ENCODE assay signal across 40 cellular contexts in genomic region chr3:165170236-165170635, GRCh38. TPM values are rescaled to one million over a fixed set of nuclear protein-coding genes. Genes with fewer than 3 reads are reported as not detected.
"Had no signal": no experiment of that assay in that cellular context is flagged by ENCODE, and none has a peak within 500 bp of the region (broad histone marks: within the 10 kb centered on the region; RNA-seq: fewer than 3 reads in every experiment).

No MANE protein-coding gene starts in this region.

- H3K4me3 ChIP-seq: adrenal gland, ascending aorta, body of pancreas, breast epithelium, cardiac muscle cell had no signal

- H3K36me3 ChIP-seq: adrenal gland, ascending aorta, brain microvascular endothelial cell, breast epithelium, cardiac muscle cell had no signal

- H3K27ac ChIP-seq: adrenal gland, ascending aorta, body of pancreas, brain microvascular endothelial cell, breast epithelium, cardiac muscle cell had no signal

- H3K27ac Mint-ChIP-seq: activated naive CD4-positive, alpha-beta T cell treated with anti-CD3 and anti-CD28 coated beads for 36 hours; activated naive CD4-positive, alpha-beta T cell treated with anti-CD3 and anti-CD28 coated beads, Interleukin-2, amount 10 ng/mL, durations not matched to agents 7 days and 5 days; activated naive CD4-positive, alpha-beta T cell treated with anti-CD3 and anti-CD28 coated beads, Interleukin-2, amount 50 U/mL, for 24 hours; activated naive CD8-positive, alpha-beta T cell; activated naive CD8-positive, alpha-beta T cell treated with anti-CD3 and anti-CD28 coated beads for 36 hours; activated naive CD8-positive, alpha-beta T cell treated with anti-CD3 and anti-CD28 coated beads, Interleukin-2, amount 10 ng/mL, durations not matched to agents 7 days and 5 days; activated naive CD8-positive, alpha-beta T cell treated with anti-CD3 and anti-CD28 coated beads, Interleukin-2, amount 50 U/mL, for 24 hours; activated T-cell treated with anti-CD3 and anti-CD28 coated beads, Interleukin-2, amount 50 U/mL, for 24 hours; activated T-cell treated with anti-CD3 and anti-CD28 coated beads, Interleukin-2, amount 50 U/mL, for 72 hours; activated T-helper 1 cell treated with anti-CD3 and anti-CD28 coated beads, Interleukin-12 subunit alpha, Interleukin-12 subunit beta, Interleukin-2, Interleukin-4 antibody, amounts not matched to agents 30 ng/mL and 10 ng/mL and 1 ng/mL, durations not matched to agents 14 hours and 24 hours and 36 hours; activated T-helper 17 cell treated with anti-CD3 and anti-CD28 coated beads, Interleukin-2, amount 50 U/mL, for 72 hours; activated T-helper 2 cell treated with anti-CD3 and anti-CD28 coated beads, Interferon-gamma antibody, Interleukin-2, Interleukin-4, amounts not matched to agents 10 μg/mL and 5 μg/mL and 100 μg/mL, durations not matched to agents 14 hours and 24 hours and 36 hours; brain had no signal

- H3K9me3 Mint-ChIP-seq: activated naive CD4-positive, alpha-beta T cell treated with anti-CD3 and anti-CD28 coated beads, Interleukin-2, amount 50 U/mL, for 24 hours; activated naive CD8-positive, alpha-beta T cell treated with anti-CD3 and anti-CD28 coated beads, Interleukin-2, amount 10 ng/mL, durations not matched to agents 7 days and 5 days; activated naive CD8-positive, alpha-beta T cell treated with anti-CD3 and anti-CD28 coated beads, Interleukin-2, amount 50 U/mL, for 24 hours; activated T-cell treated with anti-CD3 and anti-CD28 coated beads, Interleukin-2, amount 50 U/mL, for 4 hours; activated T-helper 1 cell treated with anti-CD3 and anti-CD28 coated beads, Interleukin-12 subunit alpha, Interleukin-12 subunit beta, Interleukin-2, Interleukin-4 antibody, amounts not matched to agents 30 ng/mL and 10 ng/mL and 1 ng/mL, durations not matched to agents 14 hours and 24 hours and 36 hours; activated T-helper 2 cell treated with anti-CD3 and anti-CD28 coated beads, Interferon-gamma antibody, Interleukin-2, Interleukin-4, amounts not matched to agents 10 μg/mL and 5 μg/mL and 100 μg/mL, durations not matched to agents 14 hours and 24 hours and 36 hours had no signal

- H3K27me3 ChIP-seq: ascending aorta, brain microvascular endothelial cell, breast epithelium, cardiac muscle cell had no signal

- H3K36me3 Mint-ChIP-seq: activated naive CD4-positive, alpha-beta T cell treated with anti-CD3 and anti-CD28 coated beads, Interleukin-2, amount 10 ng/mL, durations not matched to agents 7 days and 5 days; activated naive CD4-positive, alpha-beta T cell treated with anti-CD3 and anti-CD28 coated beads, Interleukin-2, amount 50 U/mL, for 24 hours; activated naive CD8-positive, alpha-beta T cell; activated naive CD8-positive, alpha-beta T cell treated with anti-CD3 and anti-CD28 coated beads for 36 hours; activated naive CD8-positive, alpha-beta T cell treated with anti-CD3 and anti-CD28 coated beads, Interleukin-2, amount 10 ng/mL, durations not matched to agents 7 days and 5 days; brain had no signal

- H3K9me3 ChIP-seq: adrenal gland, ascending aorta, body of pancreas, breast epithelium had no signal

- DNase-seq: activated effector memory CD4-positive, alpha-beta T cell treated with anti-CD3 and anti-CD28 coated beads, Interleukin-2, amount 50 U/mL, for 16 hours; activated effector memory CD4-positive, alpha-beta T cell treated with Interleukin-2 at 50 U/mL for 16 hours; activated gamma-delta T cell; activated gamma-delta T cell treated with Interleukin-2 at 50 U/mL for 16 hours; activated naive CD4-positive, alpha-beta T cell; activated naive CD4-positive, alpha-beta T cell treated with anti-CD3 and anti-CD28 coated beads for 36 hours; activated naive CD4-positive, alpha-beta T cell treated with anti-CD3 and anti-CD28 coated beads, Interleukin-2, amount 10 ng/mL, durations not matched to agents 7 days and 5 days; activated naive CD4-positive, alpha-beta T cell treated with anti-CD3 and anti-CD28 coated beads, Interleukin-2, amount 50 U/mL, for 16 hours; activated naive CD4-positive, alpha-beta T cell treated with Interleukin-2 at 50 U/mL for 16 hours; activated naive CD8-positive, alpha-beta T cell treated with anti-CD3 and anti-CD28 coated beads for 36 hours; activated naive CD8-positive, alpha-beta T cell treated with anti-CD3 and anti-CD28 coated beads, Interleukin-2, amount 10 ng/mL, durations not matched to agents 7 days and 5 days; activated naive CD8-positive, alpha-beta T cell treated with anti-CD3 and anti-CD28 coated beads, Interleukin-2, amount 50 U/mL, for 24 hours; activated T-cell treated with anti-CD3 and anti-CD28 coated beads, Interleukin-2, amount 50 U/mL, for 24 hours; activated T-cell treated with anti-CD3 and anti-CD28 coated beads, Interleukin-2, amount 50 U/mL, for 4 hours; activated T-cell treated with anti-CD3 and anti-CD28 coated beads, Interleukin-2, amount 50 U/mL, for 48 hours; activated T-cell treated with anti-CD3 and anti-CD28 coated beads, Interleukin-2, amount 50 U/mL, for 72 hours; adrenal gland; amniotic stem cell; amygdala; anterior cingulate cortex; aorta; body of pancreas; brain microvascular endothelial cell; caudate nucleus; central memory CD4-positive, alpha-beta T cell; cerebellar nuclear complex had no signal

- FAIRE-seq: astrocyte, bronchial epithelial cell, colon had no signal

- ATAC-seq: activated naive CD8-positive, alpha-beta T cell treated with anti-CD3 and anti-CD28 coated beads, Interleukin-2, amount 50 U/mL, for 24 hours; activated T-cell treated with anti-CD3 and anti-CD28 coated beads, Interleukin-2, amount 50 U/mL, for 4 hours; activated T-cell treated with anti-CD3 and anti-CD28 coated beads, Interleukin-2, amount 50 U/mL, for 72 hours; activated T-helper 17 cell treated with anti-CD3 and anti-CD28 coated beads, Interleukin-2, amount 50 U/mL, for 72 hours; body of pancreas had no signal

- H3K4me1 ChIP-seq: adrenal gland, ascending aorta, body of pancreas, breast epithelium had no signal

RNA-seq across cellular contexts. Expression of gene SLITRK3, which starts 25.9 kb away (rescaled TPM):
- total RNA-seq: activated naive CD4-positive, alpha-beta T cell treated with anti-CD3 and anti-CD28 coated beads for 36 hours; activated naive CD8-positive, alpha-beta T cell treated with anti-CD3 and anti-CD28 coated beads for 36 hours; activated naive CD8-positive, alpha-beta T cell treated with anti-CD3 and anti-CD28 coated beads, Interleukin-2, amount 10 ng/mL, durations not matched to agents 7 days and 5 days; activated T-cell treated with anti-CD3 and anti-CD28 coated beads, Interleukin-2, amount 50 U/mL, for 4 hours; activated T-cell treated with anti-CD3 and anti-CD28 coated beads, Interleukin-2, amount 50 U/mL, for 72 hours; activated T-helper 1 cell treated with anti-CD3 and anti-CD28 coated beads, Interleukin-12 subunit alpha, Interleukin-12 subunit beta, Interleukin-2, Interleukin-4 antibody, amounts not matched to agents 30 ng/mL and 10 ng/mL and 1 ng/mL, durations not matched to agents 14 hours and 24 hours and 36 hours; activated T-helper 17 cell treated with anti-CD3 and anti-CD28 coated beads, Interleukin-2, amount 50 U/mL, for 72 hours; activated T-helper 2 cell treated with anti-CD3 and anti-CD28 coated beads, Interferon-gamma antibody, Interleukin-2, Interleukin-4, amounts not matched to agents 10 μg/mL and 5 μg/mL and 100 μg/mL, durations not matched to agents 14 hours and 24 hours and 36 hours; ascending aorta; body of pancreas; cardiac septum; chondrocyte had no signal
- polyA plus RNA-seq: cardiac muscle cell had no signal
